ENCODE assay signal across 8 cellular contexts in genomic region chr5:138352071-138352721, GRCh38. TPM values are rescaled to one million over a fixed set of nuclear protein-coding genes. Genes with fewer than 3 reads are reported as not detected.
DNase-seq lines count a peak whose midpoint lies in the region; ATAC-seq and TF ChIP-seq lines count a peak whose summit lies in the region.

TSS of gene KDM3B (plus strand) at chr5:138352685. CDS start at chr5:138352796, 111 bp downstream.

- intact Hi-C loops in ascending aorta (cut with DNase I) (loop anchor here (1.0 to 5.0 kb wide), 5 partner anchors 14 to 190 kb away; partner anchors contain the start of genes BRD8, CDC23, ETF1 and FAM53C), aorta (cut with DNase I) (no loop called here)

- H3K27ac ChIP-seq in ascending aorta: peak within 1 kb of the TSS; percentile 89 to 98
- H3K27ac ChIP-seq in aorta (ENCODE audit: low read depth in 1 of 2, low read length in 2 of 2): peak within 1 kb of the TSS; percentile 66 to 81

- peaks cover 4 to 38% of the 10 kb centered on the region in 2 donors for H3K4me1 ChIP-seq in ascending aorta
- peaks cover 2 to 6% of the 10 kb centered on the region in 2 donors for H3K4me1 ChIP-seq in aorta (ENCODE audit: control insufficient read depth in 1 of 2, insufficient read depth in 2 of 2, low read length in 2 of 2)

- ATAC-seq in HG02852 (IDR thresholded peaks at IDR 0.05; ENCODE audit: unreplicated experiment) (peak; percentile 62), aorta (ENCODE audit: low FRiP score) (peak; percentile 94)

- H3K9me3 ChIP-seq in ascending aorta (no peaks in the 10 kb centered on the region), aorta (ENCODE audit: control insufficient read depth, low read length) (no peaks in the 10 kb centered on the region)

- peak; percentile 100 for TF ChIP-seq CTCF in GM13976 (IDR thresholded peaks at IDR 0.05; ENCODE audit: borderline replicate concordance, control extremely low read depth, extremely low read depth, insufficient read depth, missing control alignments)
- TF ChIP-seq CTCF in ascending aorta (IDR thresholded peaks at IDR 0.05): peak; percentile 96 to 100 (median 96)

- H3K36me3 ChIP-seq in ascending aorta (peaks cover 10 to 17% of the 10 kb centered on the region in 2 donors), aorta (ENCODE audit: control insufficient read depth in 1 of 2, insufficient read depth in 2 of 2, low read length in 1 of 2) (peaks cover 0 to 2% of the 10 kb centered on the region in 2 donors)

- H3K4me3 ChIP-seq in ascending aorta (peak within 1 kb of the TSS; percentile 96 to 100), aorta (ENCODE audit: low read length in 2 of 2) (peak within 1 kb of the TSS; percentile 66 to 94)

- 7 to 10% methylated on average over 22 to 30 of the region's 30 CpGs for WGBS in aorta, 2 donors

- in situ Hi-C loops in GM13976 (cut with MboI; ENCODE audit: low sequenced_read_pairs, unreplicated experiment): no loop called here

- peak; percentile 96 for DNase-seq in GM13976 (ENCODE audit: low spot score)
- peak; percentile 39 for DNase-seq in NCI-H146 treated with DMSO at 0.1 percent for 48 hours (lab: John Stamatoyannopoulos, UW; ENCODE audit: unreplicated experiment)
- peak; percentile 77 for DNase-seq in T-helper 22 cell (ENCODE audit: low read depth)
- DNase-seq in ascending aorta (ENCODE audit: low spot score in 2 of 2): peak; percentile 60 to 94
- DNase-seq in hepatic stellate cell (ENCODE audit: low spot score): peak; percentile 86
- peak; percentile 96 for DNase-seq in retina
- DNase-seq in aorta: peak; percentile 87 to 95

- H3K27me3 ChIP-seq in ascending aorta (no peaks in the 10 kb centered on the region), aorta (ENCODE audit: control insufficient read depth in 1 of 2, insufficient read depth in 2 of 2, low read length in 1 of 2) (no peaks in the 10 kb centered on the region)

RNA-seq across cellular contexts. Expression of gene KDM3B, which starts in this region (rescaled TPM):
- total RNA-seq in ascending aorta (33.4 TPM), aorta (10 to 100 TPM; 55.9 to 66.0 TPM)
- polyA plus RNA-seq in aorta: 10 to 100 TPM; 17.4 to 27.2 TPM

Comparison
In these comparisons a context has a peak if more than half of its experiments do, and no peak if none do; other contexts are left out.
1. Peak in every context shown above with its lines: DNase-seq, ATAC-seq, H3K4me3 ChIP-seq and H3K27ac ChIP-seq.
2. DNase-seq: peak in every context shown above with its lines; median percentile 96 in GM13976; 96 in retina; 91 in aorta; 86 in hepatic stellate cell; 77 in T-helper 22 cell; 77 in ascending aorta; 39 in NCI-H146 treated with DMSO at 0.1 percent for 48 hours.